ENCODE assay signal across 20 cellular contexts in genomic region chr11:126492331-126492730, GRCh38.
DNase-seq lines count a peak whose midpoint lies in the region; ATAC-seq and TF ChIP-seq lines count a peak whose summit lies in the region.
"Had no signal": no experiment of that assay in that cellular context is flagged by ENCODE, and none has a peak within 500 bp of the region (broad histone marks: within the 10 kb centered on the region; RNA-seq: fewer than 3 reads in every experiment).

No MANE protein-coding gene starts in this region.

- intact Hi-C loops in upper lobe of right lung (cut with DNase I), result no loop called here

- no peaks in the 10 kb centered on the region for H3K36me3 Mint-ChIP-seq in neural progenitor cell
- H3K36me3 Mint-ChIP-seq: IgD-negative memory B cell had no signal

- H3K4me1 ChIP-seq in neural progenitor cell, result peaks cover 27% of the 10 kb centered on the region
- no peaks in the 10 kb centered on the region for H3K4me1 ChIP-seq in upper lobe of right lung
- H3K4me1 ChIP-seq: Caco-2 had no signal

- no peak overlapping the region for H3K9ac ChIP-seq in neural progenitor cell

- H4K20me1 ChIP-seq in neural progenitor cell (ENCODE audit: low read depth), result no peaks in the 10 kb centered on the region

- H3K36me3 ChIP-seq in neural progenitor cell, result no peaks in the 10 kb centered on the region
- no peaks in the 10 kb centered on the region for H3K36me3 ChIP-seq in upper lobe of right lung
- H3K36me3 ChIP-seq: BE2C had no signal

- no peaks in the 10 kb centered on the region for H3F3A ChIP-seq in neural progenitor cell (ENCODE audit: low read depth)

- no peak overlapping the region for H3K4me2 ChIP-seq in neural progenitor cell

- H3K9me3 Mint-ChIP-seq in neural progenitor cell, result no peaks in the 10 kb centered on the region
- H3K9me3 Mint-ChIP-seq: CD4-positive, alpha-beta T cell; HFFc6; IgD-negative memory B cell had no signal

- H3K4me3 Mint-ChIP-seq in neural progenitor cell, result no peak overlapping the region
- H3K4me3 Mint-ChIP-seq: CD4-positive, alpha-beta T cell; HFFc6; IgD-negative memory B cell had no signal

- no peaks in the 10 kb centered on the region for H3K79me2 ChIP-seq in neural progenitor cell (ENCODE audit: low read depth)

- ATAC-seq in upper lobe of right lung (no peak), HG03457 (IDR thresholded peaks at IDR 0.05; ENCODE audit: unreplicated experiment) (no peak), HG03469 (IDR thresholded peaks at IDR 0.05; ENCODE audit: unreplicated experiment) (no peak)
- ATAC-seq: HCT116, HepG2 had no signal

- peaks cover 48% of the 10 kb centered on the region for H3K4me1 Mint-ChIP-seq in neural progenitor cell
- H3K4me1 Mint-ChIP-seq: IgD-negative memory B cell had no signal

- H3K27ac ChIP-seq in neural progenitor cell (no peak overlapping the region), upper lobe of right lung (no peak overlapping the region)

- no peak for TF ChIP-seq CTCF in neural progenitor cell (IDR thresholded peaks at IDR 0.05)
- TF ChIP-seq CTCF in upper lobe of right lung (IDR thresholded peaks at IDR 0.05), result no peak

- H3K9me3 ChIP-seq in neural progenitor cell (ENCODE audit: low read depth) (no peaks in the 10 kb centered on the region), upper lobe of right lung (no peaks in the 10 kb centered on the region)
- H3K9me3 ChIP-seq: BE2C, Caco-2 had no signal

- no peaks in the 10 kb centered on the region for H3K27me3 ChIP-seq in neural progenitor cell
- no peaks in the 10 kb centered on the region for H3K27me3 ChIP-seq in upper lobe of right lung
- H3K27me3 ChIP-seq: BE2C had no signal

- peak overlapping the region; percentile 82 for H3K27ac Mint-ChIP-seq in neural progenitor cell
- H3K27ac Mint-ChIP-seq: CD4-positive, alpha-beta T cell; HFFc6; IgD-negative memory B cell had no signal

- peaks cover 12% of the 10 kb centered on the region for H3K27me3 Mint-ChIP-seq in neural progenitor cell (ENCODE audit: insufficient read depth, low read depth)

- H3K4me3 ChIP-seq in neural progenitor cell (no peak overlapping the region), upper lobe of right lung (no peak overlapping the region)

- H2AFZ ChIP-seq in neural progenitor cell (replicated peaks), result no peak overlapping the region

- DNase-seq in NCI-H69 (lab: John Stamatoyannopoulos, UW) (peak; percentile 32), left kidney (ENCODE audit: low read depth, low spot score) (peak; percentile 77), neural progenitor cell (ENCODE audit: low spot score) (no peak), upper lobe of right lung (peak; percentile 46), NCI-H187 (lab: John Stamatoyannopoulos, UW) (no peak)
- DNase-seq: ACHN, BE2C, C1 segment of cervical spinal cord, Caco-2, DMS79, GDM1, GOT3, H7, HFFc6 had no signal

Comparison
In these comparisons a context has a peak if more than half of its experiments do, and no peak if none do; other contexts are left out.
1. DNase-seq: peak in NCI-H69 (single experiment), left kidney (single experiment) and upper lobe of right lung (single experiment); none in neural progenitor cell (single experiment) and NCI-H187 (0 of 2).